19 cellular contexts compared by ENCODE assay signal in genomic region chr1:93938461-93939145, GRCh38.
"Had no signal": no experiment of that assay in that cellular context is flagged by ENCODE, and none has a peak within 500 bp of the region (broad histone marks: within the 10 kb centered on the region; RNA-seq: fewer than 3 reads in every experiment).

No MANE protein-coding gene starts in this region.

- FAIRE-seq: frontal cortex had no signal

- H3K4me3 Mint-ChIP-seq: brain; natural killer cell treated with Interleukin-12 subunit alpha and Interleukin-12 subunit beta and Interleukin-15 and Interleukin-18, amount 100 ng/mL, for 72 hours; stimulated activated naive CD8-positive, alpha-beta T cell treated with anti-CD3 and anti-CD28 coated beads, Interleukin-15, Interleukin-2, amounts not matched to agents 100 ng/mL and 50 ng/mL, for 24 hours; WTC11 had no signal

- H3K4me3 ChIP-seq: left ventricle myocardium inferior, right atrium auricular region, tibial artery, uterus had no signal

- H3K4me1 Mint-ChIP-seq: brain, WTC11 had no signal

- H3K27me3 Mint-ChIP-seq: brain; natural killer cell treated with Interleukin-12 subunit alpha and Interleukin-12 subunit beta and Interleukin-15 and Interleukin-18, amount 100 ng/mL, for 72 hours; stimulated activated naive CD8-positive, alpha-beta T cell treated with anti-CD3 and anti-CD28 coated beads, Interleukin-15, Interleukin-2, amounts not matched to agents 100 ng/mL and 50 ng/mL, for 24 hours had no signal

- H3K9me3 Mint-ChIP-seq: natural killer cell treated with Interleukin-12 subunit alpha and Interleukin-12 subunit beta and Interleukin-15 and Interleukin-18, amount 100 ng/mL, for 72 hours had no signal

- H3K4me1 ChIP-seq: left ventricle myocardium inferior, right atrium auricular region, tibial artery, uterus had no signal

- H3K27me3 ChIP-seq: right atrium auricular region, tibial artery, uterus had no signal

- DNase-seq: activated T-cell treated with anti-CD3 and anti-CD28 coated beads, Interleukin-2, amount 50 U/mL, for 1 hour; aorta; caudate nucleus; dermis blood vessel endothelial cell; effector CD8-positive, alpha-beta T cell; hypothalamus; left ventricle myocardium inferior; midbrain; stimulated activated CD4-positive, alpha-beta T cell treated with anti-CD3 and anti-CD28 coated beads, Interleukin-1b, Interleukin-23, amount 100 ng/mL, for 48 hours; tibial artery; uterus had no signal

- H3K27ac ChIP-seq: left ventricle myocardium inferior, right atrium auricular region, tibial artery, uterus had no signal

- ATAC-seq: activated naive CD4-positive, alpha-beta T cell treated with anti-CD3 and anti-CD28 coated beads, Interleukin-2, amount 50 U/mL, for 72 hours; natural killer cell treated with Interleukin-12 subunit alpha and Interleukin-12 subunit beta and Interleukin-15 and Interleukin-18, amount 100 ng/mL, for 72 hours; WTC11 had no signal

- H3K36me3 Mint-ChIP-seq: activated naive CD4-positive, alpha-beta T cell treated with anti-CD3 and anti-CD28 coated beads, Interleukin-2, amount 50 U/mL, for 72 hours; brain; WTC11 had no signal

- H3K27ac Mint-ChIP-seq: activated naive CD4-positive, alpha-beta T cell treated with anti-CD3 and anti-CD28 coated beads, Interleukin-2, amount 50 U/mL, for 72 hours; brain; natural killer cell treated with Interleukin-12 subunit alpha and Interleukin-12 subunit beta and Interleukin-15 and Interleukin-18, amount 100 ng/mL, for 72 hours; progenitor cell of endocrine pancreas; stimulated activated naive CD8-positive, alpha-beta T cell treated with anti-CD3 and anti-CD28 coated beads, Interleukin-15, Interleukin-2, amounts not matched to agents 100 ng/mL and 50 ng/mL, for 24 hours; WTC11 had no signal

- H3K36me3 ChIP-seq: left ventricle myocardium inferior, right atrium auricular region, tibial artery, uterus had no signal

- H3K9me3 ChIP-seq: left ventricle myocardium inferior, uterus had no signal
